Comparison of ENCODE assay signal across 8 cellular contexts in genomic region chr3:122415104-122415744, GRCh38. TPM values are rescaled to one million over a fixed set of nuclear protein-coding genes. Genes with fewer than 3 reads are reported as not detected.
DNase-seq lines count a peak whose midpoint lies in the region; ATAC-seq and TF ChIP-seq lines count a peak whose summit lies in the region.

No MANE protein-coding gene starts in this region.

- peaks cover 0 to 42% (median 25%) of the 10 kb centered on the region in 9 donors for H3K36me3 ChIP-seq in heart left ventricle

- peak; percentile 70 for DNase-seq in D341Med (ENCODE audit: low spot score)
- DNase-seq in Jurkat, Clone E6-1 (ENCODE audit: low read depth, low spot score), result peak; percentile 60
- peak; percentile 75 for DNase-seq in activated effector memory CD4-positive, alpha-beta T cell treated with anti-CD3 and anti-CD28 coated beads, Interleukin-2, amount 50 U/mL, for 16 hours
- no peak for DNase-seq in heart left ventricle
- peak; percentile 13 for DNase-seq in pulmonary artery endothelial cell (ENCODE audit: low read depth, low spot score)
- no peak for DNase-seq in MV-4-11 (lab: John Stamatoyannopoulos, UW)
- no peak for DNase-seq in GOT3 (lab: John Stamatoyannopoulos, UW)

- no peaks in the 10 kb centered on the region for H3K27me3 ChIP-seq in heart left ventricle

- no peak for TF ChIP-seq CTCF in heart left ventricle (IDR thresholded peaks at IDR 0.05)

- no peaks in the 10 kb centered on the region for H3K9me3 ChIP-seq in heart left ventricle

- ATAC-seq in GM21717 (IDR thresholded peaks at IDR 0.05; ENCODE audit: unreplicated experiment) (peak; percentile 47), heart left ventricle (peak in 2 of 4 donors; percentile 4 to 46)

- 22 to 24% (median 24%) methylated on average over 10 of the region's 10 CpGs for WGBS in heart left ventricle, 4 donors

- TF ChIP-seq POLR2A in heart left ventricle (IDR thresholded peaks at IDR 0.05), result no peak

- intact Hi-C loops in heart left ventricle (cut with DNase I), result loop anchor here in 4 of 10 donors (5.0 to 10.0 kb wide), 3 partner anchors 97 to 270 kb away; partner anchors contain the start of genes KPNA1 (in 2 of the 4) and PARP14 (in 2 of the 4)

- H3K4me1 ChIP-seq in heart left ventricle, result peaks cover 0 to 35% (median 22%) of the 10 kb centered on the region in 12 donors

- peak overlapping the region; percentile 80 for H3K4me3 ChIP-seq in Jurkat, Clone E6-1 (ENCODE audit: low read length)
- H3K4me3 ChIP-seq in heart left ventricle, result peak overlapping the region; percentile 65 to 94 (median 78)

- H3K27ac ChIP-seq in heart left ventricle, result peak overlapping the region; percentile 82 to 96 (median 90)

RNA-seq across cellular contexts. Expression of gene WDR5B, which starts 0.6 kb away (rescaled TPM):
- 4.2 TPM for polyA plus RNA-seq in Jurkat, Clone E6-1 (2012; ENCODE audit: insufficient read depth, insufficient read length)
- total RNA-seq in heart left ventricle, result 1 to 10 TPM; 1.8 to 4.9 (median 2.9) TPM
- 1 to 10 TPM; 1.3 to 2.0 TPM for polyA plus RNA-seq in heart left ventricle
- 3.0 and 3.5 TPM in 2 replicates for total RNA-seq in pulmonary artery endothelial cell

RNA-seq across cellular contexts. Expression of gene FAM162A, which starts 31.2 kb away (rescaled TPM):
- 175 TPM for polyA plus RNA-seq in Jurkat, Clone E6-1 (2012; ENCODE audit: insufficient read depth, insufficient read length)
- total RNA-seq in heart left ventricle (100 to 1,000 TPM in 6 of 9 donors, 10 to 100 TPM in 3; 46.7 to 135 (median 108) TPM), pulmonary artery endothelial cell (15.1 and 23.6 TPM in 2 replicates)
- polyA plus RNA-seq in heart left ventricle, result 100 to 1,000 TPM; 109 to 269 TPM

RNA-seq across cellular contexts. Expression of gene MIX23, which starts 32.2 kb away (rescaled TPM):
- 86.1 TPM for polyA plus RNA-seq in Jurkat, Clone E6-1 (2012; ENCODE audit: insufficient read depth, insufficient read length)
- total RNA-seq in heart left ventricle (10 to 100 TPM; 15.1 to 37.6 (median 22.4) TPM), pulmonary artery endothelial cell (38.3 and 74.0 TPM in 2 replicates)
- 10 to 100 TPM; 44.9 to 73.8 TPM for polyA plus RNA-seq in heart left ventricle

Comparison
In these comparisons a context has a peak if more than half of its experiments do, and no peak if none do; other contexts are left out.
1. DNase-seq: peak in D341Med (single experiment), Jurkat, Clone E6-1 (single experiment), activated effector memory CD4-positive, alpha-beta T cell treated with anti-CD3 and anti-CD28 coated beads, Interleukin-2, amount 50 U/mL, for 16 hours (single experiment) and pulmonary artery endothelial cell (single experiment); none in heart left ventricle (0 of 5), MV-4-11 (single experiment) and GOT3 (single experiment).